8 cellular contexts compared by ENCODE assay signal in genomic region chr12:124680863-124681778, GRCh38.
DNase-seq lines count a peak whose midpoint lies in the region; ATAC-seq and TF ChIP-seq lines count a peak whose summit lies in the region.

No MANE protein-coding gene starts in this region.

- TF ChIP-seq POLR2A in Peyer's patch (IDR thresholded peaks at IDR 0.05): no peak

- no peaks in the 10 kb centered on the region for H3K79me2 ChIP-seq in ACC112 (ENCODE audit: control insufficient read depth, insufficient read depth, low read length, unreplicated experiment)

- no peak overlapping the region for H3K9ac ChIP-seq in endodermal cell (ENCODE audit: extremely low read depth, low read length, poor library complexity, severe bottlenecking)

- no peaks in the 10 kb centered on the region for H3K9me3 Mint-ChIP-seq in endodermal cell

- DNase-seq in Peyer's patch (no peak), endodermal cell (peak; percentile 84), NCI-H1092 treated with DMSO at 0.1 percent for 48 hours (lab: John Stamatoyannopoulos, UW) (no peak), NAMALWA (ENCODE audit: low spot score) (no peak)

- H3K27me3 Mint-ChIP-seq in endodermal cell (ENCODE audit: insufficient read depth): no peaks in the 10 kb centered on the region

- H3K4me1 Mint-ChIP-seq in endodermal cell: peaks cover 30% of the 10 kb centered on the region

- no peak overlapping the region for H3K4me3 Mint-ChIP-seq in endodermal cell

- H3K27me3 ChIP-seq in ACC112 (ENCODE audit: insufficient read depth, low read length) (no peaks in the 10 kb centered on the region), Peyer's patch (no peaks in the 10 kb centered on the region), endodermal cell (ENCODE audit: control insufficient read depth, insufficient read depth, low read length, poor library complexity, severe bottlenecking) (no peaks in the 10 kb centered on the region), muscle layer of duodenum (ENCODE audit: low read depth, low read length) (no peaks in the 10 kb centered on the region)

- peak overlapping the region; percentile 33 for H2AFZ ChIP-seq in ACC112 (ENCODE audit: low read length, unreplicated experiment)

- no peaks in the 10 kb centered on the region for H3K36me3 Mint-ChIP-seq in endodermal cell (ENCODE audit: low read depth)

- H3K9me3 ChIP-seq in Peyer's patch: no peaks in the 10 kb centered on the region
- H3K9me3 ChIP-seq in endodermal cell (ENCODE audit: control insufficient read depth, low read length): no peaks in the 10 kb centered on the region
- no peaks in the 10 kb centered on the region for H3K9me3 ChIP-seq in muscle layer of duodenum (ENCODE audit: control insufficient read depth in 1 of 2, low read length in 2 of 2)

- ATAC-seq in GM19351 (IDR thresholded peaks at IDR 0.05; ENCODE audit: unreplicated experiment): peak; percentile 54
- no peak for ATAC-seq in HG03135 (IDR thresholded peaks at IDR 0.05; ENCODE audit: unreplicated experiment)

- H3K27ac ChIP-seq in ACC112 (ENCODE audit: low read depth, low read length) (peak overlapping the region; percentile 86), Peyer's patch (peak overlapping the region in 3 of 4 donors; percentile 38 to 70 (median 63)), endodermal cell (ENCODE audit: low read depth, low read length) (peak overlapping the region; percentile 44), muscle layer of duodenum (ENCODE audit: low read length) (peak overlapping the region; percentile 43)

- H3K4me1 ChIP-seq in ACC112 (ENCODE audit: control insufficient read depth, insufficient read depth, low read length, unreplicated experiment): peaks cover 50% of the 10 kb centered on the region
- H3K4me1 ChIP-seq in Peyer's patch: peaks cover 0 to 39% (median 2%) of the 10 kb centered on the region in 4 donors
- peaks cover 8% of the 10 kb centered on the region for H3K4me1 ChIP-seq in endodermal cell (ENCODE audit: control insufficient read depth, insufficient read depth, low read length)
- peaks cover 25 to 65% of the 10 kb centered on the region in 2 donors for H3K4me1 ChIP-seq in muscle layer of duodenum (ENCODE audit: control insufficient read depth in 1 of 2, insufficient read depth in 2 of 2, low read length in 2 of 2)

- peak overlapping the region; percentile 74 for H3K27ac Mint-ChIP-seq in endodermal cell

- H3K4me3 ChIP-seq in ACC112 (ENCODE audit: low read depth, low read length) (peak overlapping the region; percentile 62), Peyer's patch (no peak overlapping the region), endodermal cell (ENCODE audit: low read length) (no peak overlapping the region), muscle layer of duodenum (ENCODE audit: low read depth in 1 of 2, low read length in 2 of 2) (no peak overlapping the region)

- H3K36me3 ChIP-seq in ACC112 (ENCODE audit: insufficient read depth, low read length): no peaks in the 10 kb centered on the region
- no peaks in the 10 kb centered on the region for H3K36me3 ChIP-seq in Peyer's patch
- no peaks in the 10 kb centered on the region for H3K36me3 ChIP-seq in endodermal cell (ENCODE audit: control insufficient read depth, insufficient read depth, low read length)
- no peaks in the 10 kb centered on the region for H3K36me3 ChIP-seq in muscle layer of duodenum (ENCODE audit: control insufficient read depth in 1 of 2, insufficient read depth in 2 of 2, low read length in 2 of 2)

- TF ChIP-seq CTCF in Peyer's patch (IDR thresholded peaks at IDR 0.05) (peak in 4 of 6 experiments; percentile 12 to 25 (median 20)), endodermal cell (conservative IDR thresholded peaks at IDR 0.05) (peak; percentile 68)

- 52 to 78% methylated on average over 8 to 21 of the region's 21 CpGs for WGBS in endodermal cell (ENCODE audit: insufficient coverage in 1 of 2, insufficient read length in 1 of 2), 2 experiments
